ENCODE assay signal across 8 cellular contexts in genomic region chr16:31117384-31118222, GRCh38. TPM values are rescaled to one million over a fixed set of nuclear protein-coding genes. Genes with fewer than 3 reads are reported as not detected.
DNase-seq lines count a peak whose midpoint lies in the region; ATAC-seq and TF ChIP-seq lines count a peak whose summit lies in the region.

Gene KAT8 (plus strand): TSS chr16:31117664. CDS start chr16:31117682, 18 bp downstream.

- H3K9me3 Mint-ChIP-seq in activated T-helper 17 cell treated with anti-CD3 and anti-CD28 coated beads, Interleukin-2, amount 50 U/mL, for 72 hours: no peaks in the 10 kb centered on the region
- no peaks in the 10 kb centered on the region for H3K9me3 Mint-ChIP-seq in natural killer cell

- peaks cover 52% of the 10 kb centered on the region for H3K36me3 Mint-ChIP-seq in activated T-helper 17 cell treated with anti-CD3 and anti-CD28 coated beads, Interleukin-2, amount 50 U/mL, for 72 hours (ENCODE audit: low read depth)
- H3K36me3 Mint-ChIP-seq in natural killer cell: peaks cover 11% of the 10 kb centered on the region

- POLR2A ChIA-PET in RWPE1 (lab: Yijun Ruan, JAX; ENCODE audit: low non-redundant PET): interaction anchor here (0.5 to 1.7 kb wide), 12 partner anchors 11 to 340 kb away, joined by 3 to 15 read pairs (median 4); partner anchors contain the start of gene PRSS8

- H3K4me3 ChIP-seq in LNCaP clone FGC (ENCODE audit: low read depth, low read length) (peak within 1 kb of the TSS; percentile 71), fibroblast of mammary gland (ENCODE audit: control insufficient read depth, low read depth, low read length) (peak within 1 kb of the TSS; percentile 87)

- H3K27ac Mint-ChIP-seq in activated T-helper 17 cell treated with anti-CD3 and anti-CD28 coated beads, Interleukin-2, amount 50 U/mL, for 72 hours: peak within 1 kb of the TSS; percentile 89
- H3K27ac Mint-ChIP-seq in natural killer cell: peak within 1 kb of the TSS; percentile 81 to 91

- TF ChIP-seq CTCF in LNCaP clone FGC (IDR thresholded peaks at IDR 0.05; ENCODE audit: control insufficient read depth, extremely low read depth, insufficient read depth) (no peak), RWPE1 (conservative IDR thresholded peaks at IDR 0.05; ENCODE audit: low read depth) (no peak), fibroblast of mammary gland (conservative IDR thresholded peaks at IDR 0.05; ENCODE audit: control insufficient read depth, insufficient read depth, low read depth, low read length) (no peak), natural killer cell (IDR thresholded peaks at IDR 0.05) (no peak)

- H3K4me1 Mint-ChIP-seq in activated T-helper 17 cell treated with anti-CD3 and anti-CD28 coated beads, Interleukin-2, amount 50 U/mL, for 72 hours: peaks cover 10% of the 10 kb centered on the region
- H3K4me1 Mint-ChIP-seq in natural killer cell: peaks cover 12 to 17% of the 10 kb centered on the region in 2 donors

- CTCF ChIA-PET in RWPE1 (lab: Yijun Ruan, JAX): interaction anchor here (0.6 to 1.4 kb wide), 3 partner anchors 25 to 467 kb away, joined by 3 to 7 read pairs (median 5); partner anchors contain the start of gene PRR14

- H3K27ac ChIP-seq in RWPE1: peak within 1 kb of the TSS; percentile 92

- peak; percentile 95 for ATAC-seq in activated T-helper 17 cell treated with anti-CD3 and anti-CD28 coated beads, Interleukin-2, amount 50 U/mL, for 72 hours (replicated peaks)
- ATAC-seq in natural killer cell: peak; percentile 92 to 97 (median 92)

- no peaks in the 10 kb centered on the region for H3K27me3 Mint-ChIP-seq in activated T-helper 17 cell treated with anti-CD3 and anti-CD28 coated beads, Interleukin-2, amount 50 U/mL, for 72 hours
- no peaks in the 10 kb centered on the region for H3K27me3 Mint-ChIP-seq in natural killer cell (ENCODE audit: low read depth in 2 of 2)

- intact Hi-C loops in natural killer cell (cut with micrococcal nuclease): loop anchor here (1.0 to 10.0 kb wide), 2 partner anchors 43 to 67 kb away; partner anchors contain the start of genes FUS, ZNF646 and ZNF668

- H3K4me3 Mint-ChIP-seq in activated T-helper 17 cell treated with anti-CD3 and anti-CD28 coated beads, Interleukin-2, amount 50 U/mL, for 72 hours: peak within 1 kb of the TSS; percentile 86
- peak within 1 kb of the TSS; percentile 85 for H3K4me3 Mint-ChIP-seq in natural killer cell

- DNase-seq in Daoy (ENCODE audit: low read depth) (peak; percentile 98), GOT3 (lab: John Stamatoyannopoulos, UW) (peak; percentile 95), LNCaP clone FGC (ENCODE audit: low read depth) (peak; percentile 96), RWPE1 (ENCODE audit: low spot score) (peak; percentile 98), fibroblast of mammary gland (ENCODE audit: low read depth) (peak; percentile 97), natural killer cell (peak; percentile 93)
- DNase-seq in stimulated activated naive CD4-positive, alpha-beta T cell treated with Interleukin-2 at 50 U/mL for 16 hours (lab: John Stamatoyannopoulos, UW): peak; percentile 98

RNA-seq across cellular contexts. Expression of gene KAT8, which starts in this region (rescaled TPM):
- total RNA-seq in Daoy (2014; rRNA removed; shearing (Covaris generic)): 39.9 and 44.6 TPM in 2 replicates
- total RNA-seq in activated T-helper 17 cell treated with anti-CD3 and anti-CD28 coated beads, Interleukin-2, amount 50 U/mL, for 72 hours: 10 to 100 TPM; 49.7 to 50.2 TPM
- total RNA-seq in natural killer cell: 100 to 1,000 TPM in 1 of 3 donors, 10 to 100 TPM in 2; 90.6 to 101 (median 93.4) TPM

Comparison
In these comparisons a context has a peak if more than half of its experiments do, and no peak if none do; other contexts are left out.
1. Peak in every context shown above with its lines: DNase-seq, ATAC-seq, H3K4me3 ChIP-seq and H3K27ac ChIP-seq.